ENCODE assay signal across 9 cellular contexts in the genomic region with DNA sequence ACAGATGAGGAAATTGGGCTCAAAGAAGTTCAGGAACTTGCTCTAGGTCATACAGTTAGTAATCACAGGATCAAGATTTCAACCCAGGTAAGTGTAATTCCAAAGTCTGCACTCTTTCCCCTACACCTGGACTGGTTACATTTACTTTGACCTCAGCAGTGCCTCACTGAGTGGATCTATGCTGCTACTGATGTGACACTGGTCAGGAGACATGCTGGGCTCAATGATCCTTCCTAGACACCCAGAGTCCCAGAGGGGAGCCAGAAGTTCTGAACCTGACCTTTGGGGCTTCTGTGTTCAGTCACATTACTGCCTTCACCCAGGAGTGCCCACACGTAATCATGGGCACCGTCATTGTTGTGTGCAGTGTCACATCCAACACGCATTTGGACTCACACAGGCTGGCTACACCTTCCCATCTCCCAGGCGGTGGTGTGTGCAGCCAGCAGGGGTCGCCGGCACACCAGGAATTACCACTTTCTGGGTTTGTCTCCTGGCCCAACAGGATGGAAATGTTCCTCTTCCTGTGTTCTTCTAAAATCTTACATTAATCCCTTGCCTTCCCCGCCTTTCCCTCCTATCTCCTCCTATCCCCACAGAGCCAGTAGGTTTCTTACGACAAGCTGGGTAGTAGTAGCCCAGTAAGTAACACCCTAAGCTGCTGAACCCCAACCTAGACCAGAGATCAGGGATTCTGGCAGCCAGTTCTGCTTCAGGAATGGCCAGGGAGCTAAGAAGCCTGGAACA. TPM values are rescaled to one million over a fixed set of nuclear protein-coding genes. Genes with fewer than 3 reads are reported as not detected.
DNase-seq lines count a peak whose midpoint lies in the region; ATAC-seq and TF ChIP-seq lines count a peak whose summit lies in the region.
"Had no signal": no experiment of that assay in that cellular context is flagged by ENCODE, and none has a peak within 500 bp of the region (broad histone marks: within the 10 kb centered on the region; RNA-seq: fewer than 3 reads in every experiment).

No MANE protein-coding gene starts in this region.

- no peaks in the 10 kb centered on the region for H3K9me3 Mint-ChIP-seq in activated naive CD8-positive, alpha-beta T cell treated with anti-CD3 and anti-CD28 coated beads, Interleukin-2, amount 50 U/mL, for 24 hours

- intact Hi-C loops in A673 (cut with micrococcal nuclease; ENCODE audit: unreplicated experiment) (loop anchor here (1.0 to 5.0 kb wide), 3 partner anchors 45 to 501 kb away; no protein-coding TSS in a partner anchor), heart right ventricle (cut with DNase I) (loop anchor here (1.0 to 10.0 kb wide), 8 partner anchors 41 to 503 kb away; no protein-coding TSS in a partner anchor)

- TF ChIP-seq CTCF in A673 (conservative IDR thresholded peaks at IDR 0.05; ENCODE audit: low read depth, low read length) (peak; percentile 98), heart right ventricle (IDR thresholded peaks at IDR 0.05) (peak; percentile 69 to 97 (median 91))

- DNase-seq in A673 (ENCODE audit: low spot score) (peak; percentile 85), MV-4-11 (lab: John Stamatoyannopoulos, UW) (peak; percentile 35), T-helper 1 cell (peak; percentile 34 to 70 (median 59)), heart right ventricle (peak; percentile 80 to 85), retina (peak; percentile 89)
- peak; percentile 80 for DNase-seq in activated naive CD8-positive, alpha-beta T cell treated with anti-CD3 and anti-CD28 coated beads, Interleukin-2, amount 50 U/mL, for 24 hours

- peaks cover 4% of the 10 kb centered on the region for H3K4me1 Mint-ChIP-seq in activated naive CD8-positive, alpha-beta T cell treated with anti-CD3 and anti-CD28 coated beads, Interleukin-2, amount 50 U/mL, for 24 hours

- no peaks in the 10 kb centered on the region for H3K36me3 Mint-ChIP-seq in activated naive CD8-positive, alpha-beta T cell treated with anti-CD3 and anti-CD28 coated beads, Interleukin-2, amount 50 U/mL, for 24 hours (ENCODE audit: low read depth)

- CTCF ChIA-PET in A673 (lab: Charles Lee): interaction anchor here (0.6 to 2.6 kb wide), 7 partner anchors 35 to 500 kb away, joined by 3 to 32 read pairs (median 5); no protein-coding TSS in a partner anchor

- H3K36me3 ChIP-seq in A673 (ENCODE audit: insufficient read depth, low read length, poor library complexity, severe bottlenecking) (no peaks in the 10 kb centered on the region), heart right ventricle (no peaks in the 10 kb centered on the region)

- H3K4me1 ChIP-seq in A673 (ENCODE audit: insufficient read depth, low read length, poor library complexity, severe bottlenecking): peaks cover 15% of the 10 kb centered on the region
- H3K4me1 ChIP-seq in heart right ventricle: peaks cover 0 to 10% (median 3%) of the 10 kb centered on the region in 9 donors

- no TSS peak for BruUV-seq in A673 (replicated peaks; lab: Mats Ljungman, UMichigan)

- no peak overlapping the region for H3K27ac Mint-ChIP-seq in activated naive CD8-positive, alpha-beta T cell treated with anti-CD3 and anti-CD28 coated beads, Interleukin-2, amount 50 U/mL, for 24 hours

- H3K27me3 Mint-ChIP-seq in activated naive CD8-positive, alpha-beta T cell treated with anti-CD3 and anti-CD28 coated beads, Interleukin-2, amount 50 U/mL, for 24 hours: peaks cover 81% of the 10 kb centered on the region

- no peak overlapping the region for H3K27ac ChIP-seq in A673 (ENCODE audit: low read depth, low read length, poor library complexity, severe bottlenecking)
- no peak overlapping the region for H3K27ac ChIP-seq in heart right ventricle

- H3K9me3 ChIP-seq in A673 (ENCODE audit: low read depth, low read length, poor library complexity, severe bottlenecking): no peaks in the 10 kb centered on the region
- H3K9me3 ChIP-seq in heart right ventricle: no peaks in the 10 kb centered on the region

- 3 to 4% methylated on average over 8 of the region's 8 CpGs for WGBS in heart right ventricle, 2 donors

- H3K4me3 ChIP-seq in A673 (ENCODE audit: low read depth, low read length, poor library complexity, severe bottlenecking) (no peak overlapping the region), heart right ventricle (no peak overlapping the region)

- H3K4me3 Mint-ChIP-seq in activated naive CD8-positive, alpha-beta T cell treated with anti-CD3 and anti-CD28 coated beads, Interleukin-2, amount 50 U/mL, for 24 hours: no peak overlapping the region

- peak; percentile 58 for ATAC-seq in GM18502 (IDR thresholded peaks at IDR 0.05; ENCODE audit: poor library complexity, unreplicated experiment)
- ATAC-seq in activated naive CD8-positive, alpha-beta T cell treated with anti-CD3 and anti-CD28 coated beads, Interleukin-2, amount 50 U/mL, for 24 hours: peak; percentile 92
- ATAC-seq in heart right ventricle: peak; percentile 86 to 96 (median 95)
- no peak for ATAC-seq in HG03520 (IDR thresholded peaks at IDR 0.05; ENCODE audit: unreplicated experiment)

- POLR2A ChIA-PET in A673 (lab: Charles Lee; ENCODE audit: low non-redundant PET): interaction anchor here (0.9 kb wide), 1 partner anchor 16 kb away, joined by 3 read pairs; no protein-coding TSS in a partner anchor

- no peaks in the 10 kb centered on the region for H3K27me3 ChIP-seq in A673 (replicated peaks; ENCODE audit: insufficient read depth, low read depth, low read length, poor library complexity)
- H3K27me3 ChIP-seq in heart right ventricle: peaks cover 6 to 91% (median 68%) of the 10 kb centered on the region in 7 donors

RNA-seq across cellular contexts. Expression of gene CALCOCO1, which starts 25.6 kb away (rescaled TPM):
- total RNA-seq in A673 (2021) (16.8 and 34.0 TPM in 2 replicates), heart right ventricle (100 to 1,000 TPM; 183 to 264 (median 199) TPM)
- 100 to 1,000 TPM; 105 to 128 TPM for polyA plus RNA-seq in heart right ventricle

RNA-seq across cellular contexts. Expression of gene ATP5MC2, which starts 25.8 kb away (rescaled TPM):
- total RNA-seq in A673 (2021) (447 and 450 TPM in 2 replicates), heart right ventricle (100 to 1,000 TPM; 499 to 627 (median 546) TPM)
- 100 to 1,000 TPM; 526 to 632 TPM for polyA plus RNA-seq in heart right ventricle

RNA-seq across cellular contexts. Expression of gene CISTR, which starts 50.1 kb away (rescaled TPM):
- total RNA-seq in A673 (2021): not detected in 2 replicates
- 1 to 10 TPM in 8 of 10 donors, under 1 TPM in 1, not detected in 1; 0.80 to 3.6 (median 2.9) TPM for total RNA-seq in heart right ventricle
- polyA plus RNA-seq in heart right ventricle: 1 to 10 TPM in 1 of 2 donors, under 1 TPM in 1; 0.16 to 1.7 TPM
- total RNA-seq: temporal lobe had no signal

Comparison
In these comparisons a context has a peak if more than half of its experiments do, and no peak if none do; other contexts are left out.
1. DNase-seq: peak in every context shown above with its lines; median percentile 89 in retina; 85 in A673; 82 in heart right ventricle; 80 in activated naive CD8-positive, alpha-beta T cell treated with anti-CD3 and anti-CD28 coated beads, Interleukin-2, amount 50 U/mL, for 24 hours; 59 in T-helper 1 cell; 35 in MV-4-11.